Comparison of ENCODE assay signal across 8 cellular contexts in the genomic region with DNA sequence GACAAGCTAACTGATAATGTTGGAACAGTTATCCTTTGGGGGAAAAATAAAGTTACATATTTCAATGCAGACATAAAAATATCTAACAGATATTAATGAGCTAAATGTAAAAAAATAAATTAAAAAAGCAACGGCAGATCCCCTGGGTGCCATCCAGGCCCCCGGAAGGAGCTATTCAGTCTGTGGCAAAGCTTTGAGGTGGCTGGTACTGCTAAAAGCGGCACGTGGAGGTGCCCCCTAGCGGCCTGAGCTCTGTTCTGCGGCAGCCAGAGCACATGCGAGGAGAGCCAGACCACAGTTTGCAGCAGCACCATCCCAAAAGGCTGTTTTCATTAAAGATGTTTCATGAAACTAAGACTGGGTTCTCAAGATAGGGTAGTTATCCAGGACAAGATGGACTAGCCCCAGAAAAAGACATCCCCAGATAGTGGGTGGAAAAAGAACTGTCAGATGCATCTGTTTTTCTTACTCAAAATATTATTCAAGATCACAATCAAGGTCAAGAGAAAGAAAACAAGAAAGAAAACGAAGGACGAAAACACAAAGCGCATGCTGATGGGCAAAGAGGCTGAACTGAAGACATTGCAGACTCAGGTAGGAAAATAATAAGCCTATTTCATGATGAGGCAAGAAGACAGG. TPM values are rescaled to one million over a fixed set of nuclear protein-coding genes. Genes with fewer than 3 reads are reported as not detected.
A peak's percentile ranks its signal among the peaks of the same experiment; 100 is the strongest.
DNase-seq lines count a peak whose midpoint lies in the region; ATAC-seq and TF ChIP-seq lines count a peak whose summit lies in the region.

No MANE protein-coding gene starts in this region.

- H3K27me3 Mint-ChIP-seq in activated CD8-positive, alpha-beta memory T cell treated with anti-CD3 and anti-CD28 coated beads, Interleukin-2, amount 10 ng/mL, durations not matched to agents 7 days and 5 days, result no peaks in the 10 kb centered on the region
- H3K27me3 Mint-ChIP-seq in endodermal cell (ENCODE audit: insufficient read depth), result no peaks in the 10 kb centered on the region

- no peak overlapping the region for H3K4me3 Mint-ChIP-seq in activated CD8-positive, alpha-beta memory T cell treated with anti-CD3 and anti-CD28 coated beads, Interleukin-2, amount 10 ng/mL, durations not matched to agents 7 days and 5 days
- no peak overlapping the region for H3K4me3 Mint-ChIP-seq in endodermal cell

- H3K4me1 ChIP-seq in NT2/D1 (ENCODE audit: insufficient read depth, insufficient read length), result no peaks in the 10 kb centered on the region
- H3K4me1 ChIP-seq in endodermal cell (ENCODE audit: control insufficient read depth, insufficient read depth, low read length), result no peaks in the 10 kb centered on the region

- CTCF ChIA-PET in activated CD8-positive, alpha-beta memory T cell treated with anti-CD3 and anti-CD28 coated beads, Interleukin-2, amount 10 ng/mL, durations not matched to agents 7 days and 5 days (lab: Charles Lee), result interaction anchor here (0.6 to 8.9 kb wide), 50 partner anchors 8 to 230 kb away, joined by 3 to 113 read pairs (median 4); a partner anchor contains a TSS

- ATAC-seq in GM18909 (IDR thresholded peaks at IDR 0.05; ENCODE audit: poor library complexity, unreplicated experiment), result peak; percentile 77
- peak; percentile 100 for ATAC-seq in activated CD8-positive, alpha-beta memory T cell treated with anti-CD3 and anti-CD28 coated beads, Interleukin-2, amount 10 ng/mL, durations not matched to agents 7 days and 5 days

- DNase-seq in AG20443 (ENCODE audit: low spot score), result peak; percentile 92
- peak; percentile 66 to 84 for DNase-seq in HL-60 (ENCODE audit: low read depth in 1 of 2, low spot score in 1 of 2)
- DNase-seq in NT2/D1 (ENCODE audit: low read depth, low spot score), result peak; percentile 64
- DNase-seq in activated CD8-positive, alpha-beta memory T cell treated with anti-CD3 and anti-CD28 coated beads, Interleukin-2, amount 10 ng/mL, durations not matched to agents 7 days and 5 days, result peak; percentile 88
- DNase-seq in endodermal cell, result peak; percentile 93
- peak; percentile 83 for DNase-seq in mucosa of gallbladder (ENCODE audit: low spot score)
- peak; percentile 65 to 69 for DNase-seq in stimulated activated CD8-positive, alpha-beta memory T cell treated with anti-CD3 and anti-CD28 coated beads, Interleukin-7, amount 100 ng/mL, for 1 hour (ENCODE audit: low read depth in 2 of 2)

- peaks cover 3% of the 10 kb centered on the region for H3K4me1 Mint-ChIP-seq in activated CD8-positive, alpha-beta memory T cell treated with anti-CD3 and anti-CD28 coated beads, Interleukin-2, amount 10 ng/mL, durations not matched to agents 7 days and 5 days
- no peaks in the 10 kb centered on the region for H3K4me1 Mint-ChIP-seq in endodermal cell

- H3K36me3 ChIP-seq in NT2/D1 (ENCODE audit: insufficient read depth, insufficient read length, low read length) (peaks cover 38% of the 10 kb centered on the region), endodermal cell (ENCODE audit: control insufficient read depth, insufficient read depth, low read length) (peaks cover 53% of the 10 kb centered on the region)

- H3K27ac Mint-ChIP-seq in activated CD8-positive, alpha-beta memory T cell treated with anti-CD3 and anti-CD28 coated beads, Interleukin-2, amount 10 ng/mL, durations not matched to agents 7 days and 5 days, result no peak overlapping the region
- peak overlapping the region; percentile 5 for H3K27ac Mint-ChIP-seq in endodermal cell

- H3K27ac ChIP-seq in HL-60 (replicated peaks), result peak overlapping the region; percentile 26
- H3K27ac ChIP-seq in endodermal cell (ENCODE audit: low read depth, low read length), result no peak overlapping the region

- no peak overlapping the region for H3K9ac ChIP-seq in NT2/D1 (ENCODE audit: insufficient read length, low read depth)
- no peak overlapping the region for H3K9ac ChIP-seq in endodermal cell (ENCODE audit: extremely low read depth, low read length, poor library complexity, severe bottlenecking)

- H3K27me3 ChIP-seq in HL-60 (ENCODE audit: insufficient read depth, poor library complexity, severe bottlenecking), result no peaks in the 10 kb centered on the region
- H3K27me3 ChIP-seq in NT2/D1 (ENCODE audit: insufficient read depth, insufficient read length), result no peaks in the 10 kb centered on the region
- no peaks in the 10 kb centered on the region for H3K27me3 ChIP-seq in endodermal cell (ENCODE audit: control insufficient read depth, insufficient read depth, low read length, poor library complexity, severe bottlenecking)

- peaks cover 11% of the 10 kb centered on the region for H3K36me3 Mint-ChIP-seq in activated CD8-positive, alpha-beta memory T cell treated with anti-CD3 and anti-CD28 coated beads, Interleukin-2, amount 10 ng/mL, durations not matched to agents 7 days and 5 days
- peaks cover 51% of the 10 kb centered on the region for H3K36me3 Mint-ChIP-seq in endodermal cell (ENCODE audit: low read depth)

- H3K9me3 ChIP-seq in NT2/D1 (ENCODE audit: insufficient read depth, low read length) (0 out of 2 replicates have a peak, but pooled peaks cover 2% of the 10 kb centered on the region), endodermal cell (ENCODE audit: control insufficient read depth, low read length) (peaks cover 9% of the 10 kb centered on the region)

- H3K9me3 Mint-ChIP-seq in activated CD8-positive, alpha-beta memory T cell treated with anti-CD3 and anti-CD28 coated beads, Interleukin-2, amount 10 ng/mL, durations not matched to agents 7 days and 5 days (ENCODE audit: low read depth), result no peaks in the 10 kb centered on the region
- H3K9me3 Mint-ChIP-seq in endodermal cell, result peaks cover 1% of the 10 kb centered on the region

- peak; percentile 94 for TF ChIP-seq CTCF in HL-60 (IDR thresholded peaks at IDR 0.05; ENCODE audit: insufficient read depth, low read length)
- peak; percentile 98 for TF ChIP-seq CTCF in endodermal cell (conservative IDR thresholded peaks at IDR 0.05)

- H3K4me3 ChIP-seq in HL-60 (replicated peaks; ENCODE audit: insufficient read depth, low read length), result no peak overlapping the region
- H3K4me3 ChIP-seq in NT2/D1 (ENCODE audit: insufficient read length, low read depth), result no peak overlapping the region
- H3K4me3 ChIP-seq in endodermal cell (ENCODE audit: low read length), result no peak overlapping the region

- WGBS in endodermal cell (ENCODE audit: insufficient coverage in 1 of 2, insufficient read length in 1 of 2), 2 experiments, result 44 to 45% methylated on average over 7 to 10 of the region's 10 CpGs

RNA-seq across cellular contexts. Expression of a gene that starts 18.7 kb away (rescaled TPM):
- 10 to 100 TPM; 22.2 to 26.5 TPM for total RNA-seq in activated CD8-positive, alpha-beta memory T cell treated with anti-CD3 and anti-CD28 coated beads, Interleukin-2, amount 10 ng/mL, durations not matched to agents 7 days and 5 days
- 10 to 100 TPM; 39.5 to 54.4 TPM for total RNA-seq in endodermal cell
- 40.3 TPM for polyA plus RNA-seq in endodermal cell (2013, experiment 1 of 2)
- 40.3 TPM for polyA plus RNA-seq in endodermal cell (2013, experiment 2 of 2)
- total RNA-seq in mucosa of gallbladder, result 24.9 TPM

RNA-seq across cellular contexts. Expression of a gene that starts 37.7 kb away (rescaled TPM):
- total RNA-seq in activated CD8-positive, alpha-beta memory T cell treated with anti-CD3 and anti-CD28 coated beads, Interleukin-2, amount 10 ng/mL, durations not matched to agents 7 days and 5 days, result not detected
- total RNA-seq in endodermal cell, result 10 to 100 TPM in 1 of 2 donors, 1 to 10 TPM in 1; 6.9 to 11.2 TPM
- polyA plus RNA-seq in endodermal cell (2013, experiment 1 of 2), result 10.3 TPM
- 10.0 TPM for polyA plus RNA-seq in endodermal cell (2013, experiment 2 of 2)
- total RNA-seq in mucosa of gallbladder, result 23.3 TPM

Comparison
In these comparisons a context has a peak if more than half of its experiments do, and no peak if none do; other contexts are left out.
1. RNA of a gene that starts 37.7 kb away (total RNA-seq): 23.3 TPM in mucosa of gallbladder (single experiment) and 6.9 to 11.2 TPM in endodermal cell; not detected in activated CD8-positive, alpha-beta memory T cell treated with anti-CD3 and anti-CD28 coated beads, Interleukin-2, amount 10 ng/mL, durations not matched to agents 7 days and 5 days; every median in the first group is over 4 times any median in the second.
2. Peak in every context shown above with its lines, with median percentiles within 50 percentile points of each other: DNase-seq.